ENCODE assay signal across 18 cellular contexts in genomic region chr2:3211256-3211970, GRCh38.
"Had no signal": no experiment of that assay in that cellular context is flagged by ENCODE, and none has a peak within 500 bp of the region (broad histone marks: within the 10 kb centered on the region; RNA-seq: fewer than 3 reads in every experiment).

No MANE protein-coding gene starts in this region.

- H3K9me3 Mint-ChIP-seq: memory B cell, mesothelial cell of epicardium, natural killer cell, type B pancreatic cell had no signal

- H3K4me3 ChIP-seq: esophagus muscularis mucosa, gastrocnemius medialis, left ventricle myocardium inferior, lower lobe of right lung, spleen, suprapubic skin, thyroid gland, uterus had no signal

- H3K27ac Mint-ChIP-seq: memory B cell, mesothelial cell of epicardium, natural killer cell, type B pancreatic cell had no signal

- H3K36me3 ChIP-seq: gastrocnemius medialis, left ventricle myocardium inferior, thyroid gland, uterus had no signal

- ATAC-seq: gastrocnemius medialis, lower lobe of right lung, natural killer cell, sciatic nerve had no signal

- DNase-seq: effector memory CD4-positive, alpha-beta T cell; gastrocnemius medialis; left ventricle myocardium inferior; lower lobe of right lung; natural killer cell; spleen; stimulated activated CD4-positive, alpha-beta T cell treated with anti-CD3 and anti-CD28 coated beads, Interleukin-2, amount 100 ng/mL, for 24 hours; stimulated activated CD4-positive, alpha-beta T cell treated with anti-CD3 and anti-CD28 coated beads, Interleukin-4, amount 100 ng/mL, for 4 hours; stimulated activated naive CD4-positive, alpha-beta T cell; thyroid gland; uterus had no signal

- H3K36me3 Mint-ChIP-seq: natural killer cell had no signal

- H3K4me1 Mint-ChIP-seq: mesothelial cell of epicardium had no signal

- H3K9me3 ChIP-seq: esophagus muscularis mucosa, gastrocnemius medialis, left ventricle myocardium inferior, lower lobe of right lung, spleen, suprapubic skin, thyroid gland, uterus had no signal

- H3K27ac ChIP-seq: epithelial cell of prostate, esophagus muscularis mucosa, gastrocnemius medialis, left ventricle myocardium inferior, lower lobe of right lung, spleen, suprapubic skin, thyroid gland, uterus had no signal

- H3K4me3 Mint-ChIP-seq: memory B cell, mesothelial cell of epicardium, natural killer cell, type B pancreatic cell had no signal

- H3K27me3 Mint-ChIP-seq: memory B cell, type B pancreatic cell had no signal

- H3K4me1 ChIP-seq: esophagus muscularis mucosa, gastrocnemius medialis, left ventricle myocardium inferior, lower lobe of right lung, spleen, suprapubic skin, thyroid gland, uterus had no signal

- H3K27me3 ChIP-seq: esophagus muscularis mucosa, gastrocnemius medialis, spleen, suprapubic skin, thyroid gland, uterus had no signal
